In the genomic region with DNA sequence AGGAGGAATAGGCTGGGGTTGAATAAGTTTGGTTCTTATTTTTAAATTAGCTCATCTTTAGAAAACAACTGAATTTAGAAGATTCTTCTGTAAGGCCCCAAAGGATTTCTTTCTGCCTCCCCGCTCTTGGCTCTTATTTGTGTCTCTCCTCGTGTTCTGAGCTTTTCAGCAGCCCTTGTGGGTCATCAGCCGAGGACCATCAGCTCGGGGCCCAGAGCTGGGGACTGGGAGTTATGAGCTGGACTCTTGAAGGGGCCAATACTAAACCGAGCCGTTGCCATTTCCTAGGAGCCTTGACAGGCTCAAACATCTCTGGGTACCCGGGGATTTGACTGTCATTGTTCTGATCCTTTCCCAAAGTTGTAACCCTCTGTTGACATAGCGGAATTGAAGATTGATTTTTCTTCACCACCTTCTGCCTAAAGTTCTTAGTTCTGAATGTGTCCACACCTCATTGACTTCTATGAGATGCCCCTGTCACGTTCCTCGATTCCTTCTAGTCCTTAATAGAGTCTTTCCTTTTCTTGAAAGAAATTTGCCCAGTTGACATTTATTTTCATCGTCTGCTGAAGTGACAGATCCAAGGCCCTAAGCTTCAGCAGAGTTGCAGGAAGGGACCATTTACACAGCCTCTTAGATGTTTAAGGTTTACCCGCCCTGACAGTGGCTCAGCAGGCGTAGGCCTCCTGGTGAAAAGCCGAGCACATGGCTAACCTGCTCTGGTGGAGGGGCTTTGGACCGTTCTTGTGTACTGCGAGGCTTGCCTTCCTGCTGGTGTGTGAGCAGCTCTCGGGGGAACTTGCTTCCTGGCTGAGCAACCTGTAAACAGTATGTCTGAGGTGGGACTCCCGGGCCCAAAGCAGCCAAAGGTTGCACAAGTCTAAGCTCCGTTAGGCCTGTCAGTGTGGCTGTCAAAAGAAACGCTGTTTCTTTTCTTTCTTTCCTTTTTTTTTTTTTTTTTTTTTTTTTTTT, we compare ENCODE assay signal across 16 cellular contexts. TPM values are rescaled to one million over a fixed set of nuclear protein-coding genes. Genes with fewer than 3 reads are reported as not detected.
DNase-seq lines count a peak whose midpoint lies in the region; ATAC-seq and TF ChIP-seq lines count a peak whose summit lies in the region.
"Had no signal": no experiment of that assay in that cellular context is flagged by ENCODE, and none has a peak within 500 bp of the region (broad histone marks: within the 10 kb centered on the region; RNA-seq: fewer than 3 reads in every experiment).

No MANE protein-coding gene starts in this region.

- no peak for DNase-seq in GM23338 (ENCODE audit: low spot score)
- peak; percentile 26 for DNase-seq in iris pigment epithelial cell (ENCODE audit: low read depth)
- no peak for DNase-seq in activated CD4-positive, alpha-beta T cell treated with anti-CD3 and anti-CD28 coated beads for 4 hours
- DNase-seq in stimulated activated CD4-positive, alpha-beta T cell treated with anti-CD3 and anti-CD28 coated beads, Interleukin-15, amount 100 ng/mL, for 24 hours = no peak
- DNase-seq: activated CD4-positive, alpha-beta T cell treated with anti-CD3 and anti-CD28 coated beads, Interleukin-2, amount 50 U/mL, for 48 hours; GOT3; MV-4-11 had no signal

- peak overlapping the region in 1 of 2 donors; percentile 34 for H3K9ac ChIP-seq in stomach smooth muscle (ENCODE audit: low read length in 2 of 2)

- H3K9me2 ChIP-seq in GM23338 (ENCODE audit: insufficient read depth) = no peaks in the 10 kb centered on the region

- peaks cover 59% of the 10 kb centered on the region for H3K79me2 ChIP-seq in GM23338 (replicated peaks; ENCODE audit: insufficient read depth)

- H3K27me3 Mint-ChIP-seq in GM23338 (ENCODE audit: insufficient read depth, low read depth, poor library complexity) (peaks cover 1% of the 10 kb centered on the region), brain (no peaks in the 10 kb centered on the region)
- H3K27me3 Mint-ChIP-seq: central memory CD8-positive, alpha-beta T cell had no signal

- H3K4me3 Mint-ChIP-seq in GM23338 = no peak overlapping the region
- peak overlapping the region in 1 of 5 experiments; percentile 34 for H3K4me3 Mint-ChIP-seq in brain
- H3K4me3 Mint-ChIP-seq: central memory CD8-positive, alpha-beta T cell had no signal

- no peak overlapping the region for H2AFZ ChIP-seq in GM23338

- H3K9me3 ChIP-seq in stomach smooth muscle (ENCODE audit: control insufficient read depth in 2 of 2, low read length in 2 of 2) = no peaks in the 10 kb centered on the region

- no peaks in the 10 kb centered on the region for H3K9me3 Mint-ChIP-seq in GM23338
- H3K9me3 Mint-ChIP-seq in brain = no peaks in the 10 kb centered on the region
- H3K9me3 Mint-ChIP-seq: central memory CD8-positive, alpha-beta T cell had no signal

- peak overlapping the region; percentile 86 for H3K27ac ChIP-seq in GM23338 (ENCODE audit: low read depth)
- H3K27ac ChIP-seq in stomach smooth muscle (ENCODE audit: low read length) = peak overlapping the region; percentile 67
- H3K27ac ChIP-seq: C4-2B had no signal

- H3K27ac Mint-ChIP-seq in GM23338 = peak overlapping the region; percentile 79; the same call in 1 of the 2 replicates
- peak overlapping the region; percentile 18 to 96 (median 57) for H3K27ac Mint-ChIP-seq in brain

- H3K4me3 ChIP-seq in GM23338 (no peak overlapping the region), stomach smooth muscle (ENCODE audit: low read length in 2 of 2) (peak overlapping the region in 1 of 2 donors; percentile 15)

- H3K4me1 Mint-ChIP-seq in GM23338 = peaks cover 18% of the 10 kb centered on the region
- H3K4me1 Mint-ChIP-seq in brain = peaks cover 57% of the 10 kb centered on the region
- H3K4me1 Mint-ChIP-seq: central memory CD8-positive, alpha-beta T cell had no signal

- peaks cover 26% of the 10 kb centered on the region for H4K20me1 ChIP-seq in GM23338 (replicated peaks; ENCODE audit: insufficient read depth)

- H3K4me2 ChIP-seq in GM23338 = no peak overlapping the region

- H3K4me1 ChIP-seq in GM23338 (ENCODE audit: insufficient read depth) (no peaks in the 10 kb centered on the region), stomach smooth muscle (ENCODE audit: control insufficient read depth, insufficient read depth, low read length) (peaks cover 68% of the 10 kb centered on the region)

- TF ChIP-seq CTCF in GM23338 (conservative IDR thresholded peaks at IDR 0.05; ENCODE audit: low read depth in 2 of 2) (no peak), brain (conservative IDR thresholded peaks at IDR 0.05) (no peak)

- H3K36me3 ChIP-seq in GM23338 (ENCODE audit: insufficient read depth) = peaks cover 21% of the 10 kb centered on the region
- peaks cover 31 to 41% of the 10 kb centered on the region in 2 donors for H3K36me3 ChIP-seq in stomach smooth muscle (ENCODE audit: control insufficient read depth in 2 of 2, insufficient read depth in 2 of 2, low read length in 2 of 2)

- peak; percentile 23; the same call in 2 of the 3 replicates for ATAC-seq in GM23338
- ATAC-seq in GM21390 (IDR thresholded peaks at IDR 0.05; ENCODE audit: unreplicated experiment) = no peak
- ATAC-seq in GM18502 (IDR thresholded peaks at IDR 0.05; ENCODE audit: poor library complexity, unreplicated experiment) = no peak

- H3F3A ChIP-seq in GM23338 (replicated peaks; ENCODE audit: low read depth) = peaks cover 15% of the 10 kb centered on the region

- H3K27me3 ChIP-seq in GM23338 (ENCODE audit: insufficient read depth) = no peaks in the 10 kb centered on the region
- H3K27me3 ChIP-seq in stomach smooth muscle (ENCODE audit: control insufficient read depth in 1 of 2, insufficient read depth in 2 of 2, low read length in 2 of 2) = no peaks in the 10 kb centered on the region

- H3K36me3 Mint-ChIP-seq in GM23338 (ENCODE audit: low read depth) (peaks cover 41% of the 10 kb centered on the region), brain (peaks cover 55% of the 10 kb centered on the region)

TF ChIP-seq in GM23338, 12 proteins besides CTCF, POLR2A, EP300 and RAD21 (continues in another document):
- TF ChIP-seq ZNF462 (CRISPR knock-in tag; IDR thresholded peaks at IDR 0.05) = no peak
- TF ChIP-seq STAT1 (IDR thresholded peaks at IDR 0.05; ENCODE audit: unreplicated experiment) = no peak

RNA-seq across cellular contexts. Expression of gene ABL1, which starts 24.0 kb away (rescaled TPM):
- total RNA-seq in GM23338 (2014; rRNA removed; shearing (Covaris generic)) = 80.4 and 85.1 TPM in 2 replicates
- polyA plus RNA-seq in GM23338 (2016; fragmentation: Nextera tagmentation; extraction: Ambion mirVana) = 20.7 and 23.4 TPM in 2 replicates
- polyA plus RNA-seq in brain (ENCODE audit: insufficient read depth, low read depth, low replicate concordance) = 89.7 TPM

RNA-seq across cellular contexts. Expression of gene QRFP, which starts 37.6 kb away (rescaled TPM):
- total RNA-seq in GM23338 (2014; rRNA removed; shearing (Covaris generic)) = not detected in 2 replicates
- polyA plus RNA-seq in GM23338 (2016; fragmentation: Nextera tagmentation; extraction: Ambion mirVana) (not detected in 2 replicates), brain (ENCODE audit: insufficient read depth, low read depth, low replicate concordance) (not detected)
- total RNA-seq: HT-29; myocyte; T-helper 1 cell treated with Interleukin-12 subunit alpha and Interleukin-12 subunit beta and Interleukin-4 antibody, amounts not matched to agents 30 ng/mL and 1 ng/mL, for 36 hours had no signal
